1 cellular context compared by ENCODE assay signal in the genomic region with DNA sequence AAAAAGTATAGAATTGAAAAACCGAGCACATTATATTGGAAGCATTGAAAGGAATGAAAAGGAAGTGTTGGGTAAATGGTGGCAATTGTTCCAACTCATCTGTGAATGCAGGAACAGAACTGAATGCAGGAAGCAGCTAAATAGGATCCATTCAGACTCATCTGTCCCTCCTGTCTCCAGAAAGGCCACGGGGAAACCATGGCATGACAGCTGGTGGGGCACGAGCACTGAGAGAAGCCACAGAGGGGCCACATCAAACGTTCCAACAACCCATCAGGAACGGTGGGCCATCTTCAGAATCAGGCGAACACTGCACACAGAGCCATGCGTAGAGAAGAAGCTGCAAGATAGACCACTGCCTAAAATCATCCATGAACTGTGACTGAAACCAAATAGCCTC.
TF ChIP-seq lines count a peak whose summit lies in the region.

No MANE protein-coding gene starts in this region.

TF ChIP-seq in H1, 55 proteins besides CTCF, POLR2A, EP300 and RAD21:
- no peak for TF ChIP-seq TAF7 (optimal IDR thresholded peaks at IDR 0.05; ENCODE audit: borderline replicate concordance, low read depth, low read length)
- TF ChIP-seq GTF2F1 (IDR thresholded peaks at IDR 0.05; ENCODE audit: borderline replicate concordance, low read depth, low read length), result no peak
- TF ChIP-seq CREB1 (IDR thresholded peaks at IDR 0.05), result no peak
- TF ChIP-seq TEAD4 (IDR thresholded peaks at IDR 0.05; ENCODE audit: low read depth, low read length), result no peak
- TF ChIP-seq SP1 (IDR thresholded peaks at IDR 0.05; ENCODE audit: low read depth, low read length), result no peak
- TF ChIP-seq EGR1 (IDR thresholded peaks at IDR 0.05; ENCODE audit: borderline replicate concordance, low read depth, low read length), result no peak
